ENCODE assay signal across 28 cellular contexts in the genomic region with DNA sequence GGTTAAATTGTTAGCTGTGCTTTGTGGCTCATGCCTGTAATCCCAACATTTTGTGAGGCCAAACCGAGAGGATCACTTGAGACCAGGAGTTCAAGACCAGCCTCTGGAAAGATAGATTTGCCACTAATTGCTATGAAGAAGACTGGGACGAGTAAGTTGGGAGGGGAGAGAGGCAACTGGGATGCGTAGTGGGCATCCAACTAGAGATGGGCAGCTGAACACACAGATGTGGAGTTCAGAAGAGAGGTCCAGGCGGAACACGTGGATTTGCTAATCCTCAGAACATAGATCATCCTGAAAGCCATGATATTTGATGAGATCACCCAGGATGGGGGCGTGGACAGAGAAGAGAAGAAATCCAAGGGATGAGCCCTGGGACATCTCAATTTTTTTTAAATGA. TPM values are rescaled to one million over a fixed set of nuclear protein-coding genes. Genes with fewer than 3 reads are reported as not detected.
"Had no signal": no experiment of that assay in that cellular context is flagged by ENCODE, and none has a peak within 500 bp of the region (broad histone marks: within the 10 kb centered on the region; RNA-seq: fewer than 3 reads in every experiment).

No MANE protein-coding gene starts in this region.

- H3K36me3 ChIP-seq: gastroesophageal sphincter, heart left ventricle, left ventricle myocardium inferior, lower lobe of right lung, prostate gland, right atrium auricular region, sigmoid colon, stomach, tibial artery, upper lobe of left lung had no signal

- H3K4me1 ChIP-seq: foreskin keratinocyte, gastroesophageal sphincter, heart left ventricle, left ventricle myocardium inferior, lower lobe of right lung, parathyroid adenoma, prostate gland, right atrium auricular region, sigmoid colon, stomach, testis, tibial artery, upper lobe of left lung had no signal

- H3K9me3 ChIP-seq: gastroesophageal sphincter, heart left ventricle, left ventricle myocardium inferior, lower lobe of right lung, mucosa of descending colon, prostate gland, right atrium auricular region, sigmoid colon, stomach, testis, tibial artery, upper lobe of left lung had no signal

- H3K27me3 ChIP-seq: foreskin keratinocyte, right atrium auricular region, sigmoid colon, testis, upper lobe of left lung had no signal

- H3K9ac ChIP-seq: parathyroid adenoma had no signal

- H3K27ac ChIP-seq: epithelial cell of prostate, foreskin keratinocyte, gastroesophageal sphincter, heart left ventricle, hepatocyte, left ventricle myocardium inferior, lower lobe of right lung, parathyroid adenoma, prostate gland, right atrium auricular region, sigmoid colon, stomach, testis, tibial artery, upper lobe of left lung had no signal

- H3K4me2 ChIP-seq: hepatocyte had no signal

- DNase-seq: cerebellar nuclear complex; effector CD8-positive, alpha-beta T cell; endodermal cell; foreskin keratinocyte; heart left ventricle; left cardiac atrium; left ventricle myocardium inferior; lower lobe of right lung; mucosa of descending colon; naive B cell; sigmoid colon; stimulated activated CD4-positive, alpha-beta T cell treated with anti-CD3 and anti-CD28 coated beads, Interleukin-2, amount 100 ng/mL, for 24 hours; stimulated activated CD4-positive, alpha-beta T cell treated with anti-CD3 and anti-CD28 coated beads, Interleukin-4, amount 100 ng/mL, for 24 hours; stimulated activated naive CD4-positive, alpha-beta T cell treated with Interleukin-2 at 50 U/mL for 16 hours; stomach; substantia nigra; testis; upper lobe of left lung had no signal

- ATAC-seq: esophagus mucosa; foreskin keratinocyte; gastroesophageal sphincter; heart left ventricle; left cardiac atrium; lower lobe of right lung; mucosa of descending colon; natural killer cell treated with Interleukin-12 subunit alpha and Interleukin-12 subunit beta and Interleukin-15 and Interleukin-18, amount 100 ng/mL, for 72 hours; stimulated activated effector memory CD8-positive, alpha-beta T cell treated with anti-CD3 and anti-CD28 coated beads, Interleukin-12 subunit alpha, Interleukin-12 subunit beta, amount 100 ng/mL, for 72 hours had no signal

- H3K4me3 ChIP-seq: gastroesophageal sphincter, heart left ventricle, hepatocyte, left ventricle myocardium inferior, lower lobe of right lung, mucosa of descending colon, prostate gland, right atrium auricular region, sigmoid colon, stomach, testis, tibial artery, upper lobe of left lung had no signal

- H2AFZ ChIP-seq: hepatocyte, parathyroid adenoma had no signal

RNA-seq across cellular contexts. Expression of gene CYP26B1, which starts 48.7 kb away (rescaled TPM):
- total RNA-seq: natural killer cell treated with Interleukin-12 subunit alpha and Interleukin-12 subunit beta and Interleukin-15 and Interleukin-18, amount 100 ng/mL, for 72 hours had no signal
